Comparison of ENCODE assay signal across 1 cellular context in genomic region chr17:35428229-35428628, GRCh38.
TF ChIP-seq lines count a peak whose summit lies in the region.

No MANE protein-coding gene starts in this region.

TF ChIP-seq in WTC11, 78 proteins besides CTCF, POLR2A, EP300 and RAD21 (continued from another document):
- TF ChIP-seq, protein P1, sequence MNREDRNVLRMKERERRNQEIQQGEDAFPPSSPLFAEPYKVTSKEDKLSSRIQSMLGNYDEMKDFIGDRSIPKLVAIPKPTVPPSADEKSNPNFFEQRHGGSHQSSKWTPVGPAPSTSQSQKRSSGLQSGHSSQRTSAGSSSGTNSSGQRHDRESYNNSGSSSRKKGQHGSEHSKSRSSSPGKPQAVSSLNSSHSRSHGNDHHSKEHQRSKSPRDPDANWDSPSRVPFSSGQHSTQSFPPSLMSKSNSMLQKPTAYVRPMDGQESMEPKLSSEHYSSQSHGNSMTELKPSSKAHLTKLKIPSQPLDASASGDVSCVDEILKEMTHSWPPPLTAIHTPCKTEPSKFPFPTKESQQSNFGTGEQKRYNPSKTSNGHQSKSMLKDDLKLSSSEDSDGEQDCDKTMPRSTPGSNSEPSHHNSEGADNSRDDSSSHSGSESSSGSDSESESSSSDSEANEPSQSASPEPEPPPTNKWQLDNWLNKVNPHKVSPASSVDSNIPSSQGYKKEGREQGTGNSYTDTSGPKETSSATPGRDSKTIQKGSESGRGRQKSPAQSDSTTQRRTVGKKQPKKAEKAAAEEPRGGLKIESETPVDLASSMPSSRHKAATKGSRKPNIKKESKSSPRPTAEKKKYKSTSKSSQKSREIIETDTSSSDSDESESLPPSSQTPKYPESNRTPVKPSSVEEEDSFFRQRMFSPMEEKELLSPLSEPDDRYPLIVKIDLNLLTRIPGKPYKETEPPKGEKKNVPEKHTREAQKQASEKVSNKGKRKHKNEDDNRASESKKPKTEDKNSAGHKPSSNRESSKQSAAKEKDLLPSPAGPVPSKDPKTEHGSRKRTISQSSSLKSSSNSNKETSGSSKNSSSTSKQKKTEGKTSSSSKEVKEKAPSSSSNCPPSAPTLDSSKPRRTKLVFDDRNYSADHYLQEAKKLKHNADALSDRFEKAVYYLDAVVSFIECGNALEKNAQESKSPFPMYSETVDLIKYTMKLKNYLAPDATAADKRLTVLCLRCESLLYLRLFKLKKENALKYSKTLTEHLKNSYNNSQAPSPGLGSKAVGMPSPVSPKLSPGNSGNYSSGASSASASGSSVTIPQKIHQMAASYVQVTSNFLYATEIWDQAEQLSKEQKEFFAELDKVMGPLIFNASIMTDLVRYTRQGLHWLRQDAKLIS (CRISPR knock-in tag; IDR thresholded peaks at IDR 0.05; ENCODE audit: borderline replicate concordance) = no peak
- TF ChIP-seq CDX4 (CRISPR knock-in tag; IDR thresholded peaks at IDR 0.05; ENCODE audit: borderline replicate concordance) (no peak), MYBL2 (CRISPR knock-in tag; IDR thresholded peaks at IDR 0.05) (no peak), ZNF671 (CRISPR knock-in tag; IDR thresholded peaks at IDR 0.05) (no peak), ELF4 (CRISPR knock-in tag; IDR thresholded peaks at IDR 0.05; ENCODE audit: low read depth) (no peak), NR1H2 (CRISPR knock-in tag; IDR thresholded peaks at IDR 0.05) (no peak), ZNF423 (CRISPR knock-in tag; IDR thresholded peaks at IDR 0.05) (no peak), ZNF281 (CRISPR knock-in tag; IDR thresholded peaks at IDR 0.05) (no peak), KAT7 (CRISPR knock-in tag; IDR thresholded peaks at IDR 0.05; ENCODE audit: borderline replicate concordance) (no peak), HMGXB4 (CRISPR knock-in tag; IDR thresholded peaks at IDR 0.05) (no peak), CBFB (CRISPR knock-in tag; IDR thresholded peaks at IDR 0.05; ENCODE audit: low read depth) (no peak)
- TF ChIP-seq, protein P2, sequence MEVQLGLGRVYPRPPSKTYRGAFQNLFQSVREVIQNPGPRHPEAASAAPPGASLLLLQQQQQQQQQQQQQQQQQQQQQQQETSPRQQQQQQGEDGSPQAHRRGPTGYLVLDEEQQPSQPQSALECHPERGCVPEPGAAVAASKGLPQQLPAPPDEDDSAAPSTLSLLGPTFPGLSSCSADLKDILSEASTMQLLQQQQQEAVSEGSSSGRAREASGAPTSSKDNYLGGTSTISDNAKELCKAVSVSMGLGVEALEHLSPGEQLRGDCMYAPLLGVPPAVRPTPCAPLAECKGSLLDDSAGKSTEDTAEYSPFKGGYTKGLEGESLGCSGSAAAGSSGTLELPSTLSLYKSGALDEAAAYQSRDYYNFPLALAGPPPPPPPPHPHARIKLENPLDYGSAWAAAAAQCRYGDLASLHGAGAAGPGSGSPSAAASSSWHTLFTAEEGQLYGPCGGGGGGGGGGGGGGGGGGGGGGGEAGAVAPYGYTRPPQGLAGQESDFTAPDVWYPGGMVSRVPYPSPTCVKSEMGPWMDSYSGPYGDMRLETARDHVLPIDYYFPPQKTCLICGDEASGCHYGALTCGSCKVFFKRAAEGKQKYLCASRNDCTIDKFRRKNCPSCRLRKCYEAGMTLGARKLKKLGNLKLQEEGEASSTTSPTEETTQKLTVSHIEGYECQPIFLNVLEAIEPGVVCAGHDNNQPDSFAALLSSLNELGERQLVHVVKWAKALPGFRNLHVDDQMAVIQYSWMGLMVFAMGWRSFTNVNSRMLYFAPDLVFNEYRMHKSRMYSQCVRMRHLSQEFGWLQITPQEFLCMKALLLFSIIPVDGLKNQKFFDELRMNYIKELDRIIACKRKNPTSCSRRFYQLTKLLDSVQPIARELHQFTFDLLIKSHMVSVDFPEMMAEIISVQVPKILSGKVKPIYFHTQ (CRISPR knock-in tag; IDR thresholded peaks at IDR 0.05) = no peak
